In genomic region chr1:230825061-230825803, GRCh38 we compare ENCODE assay signal across 8 cellular contexts. TPM values are rescaled to one million over a fixed set of nuclear protein-coding genes. Genes with fewer than 3 reads are reported as not detected.
DNase-seq lines count a peak whose midpoint lies in the region; ATAC-seq and TF ChIP-seq lines count a peak whose summit lies in the region.

No MANE protein-coding gene starts in this region.

- POLR2A ChIA-PET in GM10248 (lab: Yijun Ruan, JAX): no interaction called here

- TF ChIP-seq CTCF in mesothelial cell of epicardium (IDR thresholded peaks at IDR 0.05; ENCODE audit: unreplicated experiment) (no peak), GM10248 (IDR thresholded peaks at IDR 0.05; ENCODE audit: control extremely low read depth, extremely low read depth, low read depth, missing control alignments) (no peak)

- no peak for ATAC-seq in HG02970 (IDR thresholded peaks at IDR 0.05; ENCODE audit: low FRiP score, unreplicated experiment)
- ATAC-seq in HG02759 (IDR thresholded peaks at IDR 0.05; ENCODE audit: unreplicated experiment): no peak

- H3K9me3 Mint-ChIP-seq in mesothelial cell of epicardium: no peaks in the 10 kb centered on the region

- H3K4me3 Mint-ChIP-seq in mesothelial cell of epicardium: no peak overlapping the region

- CTCF ChIA-PET in GM10248 (lab: Yijun Ruan, JAX): no interaction called here

- peak overlapping the region; percentile 18 for H3K27ac Mint-ChIP-seq in mesothelial cell of epicardium

- H3K36me3 Mint-ChIP-seq in mesothelial cell of epicardium: peaks cover 2% of the 10 kb centered on the region

- DNase-seq in AG20443 (ENCODE audit: low spot score) (peak; percentile 65), NCI-H1694 (lab: John Stamatoyannopoulos, UW) (peak; percentile 100), dedifferentiated amniotic fluid mesenchymal stem cell (ENCODE audit: extremely low spot score) (peak; percentile 87), mesothelial cell of epicardium (ENCODE audit: low spot score in 2 of 2, unreplicated experiment in 2 of 2) (no peak), NCI-H345 treated with DMSO at 0.1 percent for 48 hours (lab: John Stamatoyannopoulos, UW; ENCODE audit: unreplicated experiment) (no peak), GM10248 (ENCODE audit: extremely low spot score) (no peak)

- peaks cover 26% of the 10 kb centered on the region for H3K4me1 Mint-ChIP-seq in mesothelial cell of epicardium

- no peaks in the 10 kb centered on the region for H3K27me3 Mint-ChIP-seq in mesothelial cell of epicardium (ENCODE audit: low read depth)

RNA-seq across cellular contexts. Expression of gene C1orf198, which starts 43.1 kb away (rescaled TPM):
- 143 to 151 TPM (median 149 TPM) in 3 replicates for total RNA-seq in mesothelial cell of epicardium

Comparison
In these comparisons a context has a peak if more than half of its experiments do, and no peak if none do; other contexts are left out.
1. DNase-seq: peak in AG20443 (single experiment), NCI-H1694 (single experiment) and dedifferentiated amniotic fluid mesenchymal stem cell (single experiment); none in mesothelial cell of epicardium (0 of 2), NCI-H345 treated with DMSO at 0.1 percent for 48 hours (single experiment) and GM10248 (single experiment).